31 cellular contexts compared by ENCODE assay signal in the genomic region with DNA sequence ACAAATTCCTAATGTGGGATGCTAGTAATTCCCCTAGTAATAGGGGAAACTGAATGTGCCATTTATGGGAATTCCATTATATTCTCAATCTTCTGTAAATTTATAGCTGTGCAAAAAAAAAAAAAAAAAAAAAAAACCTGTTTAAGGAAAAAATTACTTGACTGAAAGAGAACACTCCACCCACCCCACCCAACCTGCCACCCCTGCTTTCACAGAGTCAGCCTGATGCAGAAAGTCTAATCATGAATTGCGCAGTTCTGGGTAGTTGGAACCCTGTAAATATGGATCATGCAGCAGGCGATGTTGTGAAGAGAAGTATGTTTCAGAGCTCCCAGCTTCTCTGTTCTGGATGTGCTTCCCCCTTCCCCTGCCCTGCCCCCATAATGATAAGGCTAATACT. TPM values are rescaled to one million over a fixed set of nuclear protein-coding genes. Genes with fewer than 3 reads are reported as not detected.
"Had no signal": no experiment of that assay in that cellular context is flagged by ENCODE, and none has a peak within 500 bp of the region (broad histone marks: within the 10 kb centered on the region; RNA-seq: fewer than 3 reads in every experiment).

No MANE protein-coding gene starts in this region.

- H3K4me3 ChIP-seq: esophagus squamous epithelium, heart left ventricle had no signal

- H3K9me3 ChIP-seq: esophagus squamous epithelium, heart left ventricle had no signal

- DNase-seq: activated B cell treated with CpG ODN at 0.5 μM for 24 hours; activated CD4-positive, alpha-beta T cell treated with anti-CD3 and anti-CD28 coated beads for 48 hours; activated CD4-positive, alpha-beta T cell treated with anti-CD3 and anti-CD28 coated beads, Interleukin-2, amount 50 U/mL, for 1 hour; activated CD4-positive, alpha-beta T cell treated with anti-CD3 and anti-CD28 coated beads, Interleukin-2, amount 50 U/mL, for 48 hours; activated CD8-positive, alpha-beta memory T cell treated with anti-CD3 and anti-CD28 coated beads for 24 hours; activated CD8-positive, alpha-beta T cell treated with anti-CD3 and anti-CD28 coated beads for 36 hours; activated effector memory CD4-positive, alpha-beta T cell treated with Interleukin-2 at 50 U/mL for 16 hours; activated gamma-delta T cell treated with Interleukin-2 at 50 U/mL for 16 hours; activated naive CD4-positive, alpha-beta T cell treated with anti-CD3 and anti-CD28 coated beads, Interleukin-2, amount 50 U/mL, for 16 hours; activated naive CD4-positive, alpha-beta T cell treated with Interleukin-2 at 50 U/mL for 16 hours; activated T-cell treated with anti-CD3 and anti-CD28 coated beads, Interleukin-2, amount 50 U/mL, for 4 hours; amniotic stem cell; brain microvascular endothelial cell; cortex of kidney; dermis blood vessel endothelial cell; effector CD4-positive, alpha-beta T cell; effector memory CD8-positive, alpha-beta T cell; esophagus squamous epithelium; heart left ventricle; T-cell; T1000; WERI-Rb-1 had no signal

- H3K36me3 Mint-ChIP-seq: activated naive CD8-positive, alpha-beta T cell; T-cell had no signal

- H3K4me1 Mint-ChIP-seq: activated B cell treated with CpG ODN at 0.5 μM for 24 hours; activated T-helper 17 cell treated with anti-CD3 and anti-CD28 coated beads, Interleukin-2, amount 50 U/mL, for 72 hours; T-cell had no signal

- H3K36me3 ChIP-seq: brain microvascular endothelial cell, esophagus squamous epithelium, heart left ventricle, WERI-Rb-1 had no signal

- H3K4me3 Mint-ChIP-seq: activated B cell treated with CpG ODN at 0.5 μM for 24 hours; activated CD8-positive, alpha-beta T cell treated with anti-CD3 and anti-CD28 coated beads for 36 hours; activated naive CD8-positive, alpha-beta T cell; activated T-cell treated with anti-CD3 and anti-CD28 coated beads, Interleukin-2, amount 50 U/mL, for 4 hours; activated T-helper 17 cell treated with anti-CD3 and anti-CD28 coated beads, Interleukin-2, amount 50 U/mL, for 72 hours; effector memory CD8-positive, alpha-beta T cell; T-cell; T-helper 1 cell treated with Interleukin-12 subunit alpha and Interleukin-12 subunit beta and Interleukin-4 antibody, amounts not matched to agents 30 μg/mL and 1 μg/mL, for 36 hours; T-helper 2 cell treated with Interferon-gamma antibody and Interleukin-4, amounts not matched to agents 5 μg/mL and 100 μg/mL, for 36 hours had no signal

- H3K27ac Mint-ChIP-seq: activated B cell treated with CpG ODN at 0.5 μM for 24 hours; activated CD8-positive, alpha-beta T cell treated with anti-CD3 and anti-CD28 coated beads for 36 hours; activated naive CD8-positive, alpha-beta T cell; activated T-helper 17 cell treated with anti-CD3 and anti-CD28 coated beads, Interleukin-2, amount 50 U/mL, for 72 hours; effector memory CD8-positive, alpha-beta T cell; T-cell; T-helper 1 cell treated with Interleukin-12 subunit alpha and Interleukin-12 subunit beta and Interleukin-4 antibody, amounts not matched to agents 30 μg/mL and 1 μg/mL, for 36 hours; T-helper 2 cell treated with Interferon-gamma antibody and Interleukin-4, amounts not matched to agents 5 μg/mL and 100 μg/mL, for 36 hours had no signal

- H3K27ac ChIP-seq: brain microvascular endothelial cell, esophagus squamous epithelium, heart left ventricle, WERI-Rb-1 had no signal

- H3K27me3 Mint-ChIP-seq: activated CD8-positive, alpha-beta T cell treated with anti-CD3 and anti-CD28 coated beads for 36 hours; activated T-helper 17 cell treated with anti-CD3 and anti-CD28 coated beads, Interleukin-2, amount 50 U/mL, for 72 hours had no signal

- H3K27me3 ChIP-seq: brain microvascular endothelial cell, heart left ventricle had no signal

- H3K9me3 Mint-ChIP-seq: activated B cell treated with CpG ODN at 0.5 μM for 24 hours; activated CD8-positive, alpha-beta T cell treated with anti-CD3 and anti-CD28 coated beads for 36 hours; activated T-cell treated with anti-CD3 and anti-CD28 coated beads, Interleukin-2, amount 50 U/mL, for 4 hours; activated T-helper 17 cell treated with anti-CD3 and anti-CD28 coated beads, Interleukin-2, amount 50 U/mL, for 72 hours; effector memory CD8-positive, alpha-beta T cell; T-cell; T-helper 1 cell treated with Interleukin-12 subunit alpha and Interleukin-12 subunit beta and Interleukin-4 antibody, amounts not matched to agents 30 μg/mL and 1 μg/mL, for 36 hours; T-helper 2 cell treated with Interferon-gamma antibody and Interleukin-4, amounts not matched to agents 5 μg/mL and 100 μg/mL, for 36 hours had no signal

- FAIRE-seq: astrocyte, bronchial epithelial cell, colon, frontal cortex had no signal

- ATAC-seq: activated CD4-positive, CD25-positive, alpha-beta regulatory T cell treated with anti-CD3 and anti-CD28 coated beads, Interleukin-2, amount 50 U/mL, for 24 hours; activated CD8-positive, alpha-beta T cell treated with anti-CD3 and anti-CD28 coated beads for 36 hours; activated T-cell treated with anti-CD3 and anti-CD28 coated beads, Interleukin-2, amount 50 U/mL, for 4 hours; activated T-helper 17 cell treated with anti-CD3 and anti-CD28 coated beads, Interleukin-2, amount 50 U/mL, for 72 hours; effector memory CD8-positive, alpha-beta T cell; heart left ventricle; T-cell had no signal

- H3K4me1 ChIP-seq: heart left ventricle had no signal

RNA-seq across cellular contexts. Expression of gene LAMC2, which starts 19.6 kb away (rescaled TPM):
- total RNA-seq: activated B cell treated with CpG ODN at 0.5 μM for 24 hours; activated CD8-positive, alpha-beta T cell treated with anti-CD3 and anti-CD28 coated beads for 36 hours had no signal
